In the genomic region with DNA sequence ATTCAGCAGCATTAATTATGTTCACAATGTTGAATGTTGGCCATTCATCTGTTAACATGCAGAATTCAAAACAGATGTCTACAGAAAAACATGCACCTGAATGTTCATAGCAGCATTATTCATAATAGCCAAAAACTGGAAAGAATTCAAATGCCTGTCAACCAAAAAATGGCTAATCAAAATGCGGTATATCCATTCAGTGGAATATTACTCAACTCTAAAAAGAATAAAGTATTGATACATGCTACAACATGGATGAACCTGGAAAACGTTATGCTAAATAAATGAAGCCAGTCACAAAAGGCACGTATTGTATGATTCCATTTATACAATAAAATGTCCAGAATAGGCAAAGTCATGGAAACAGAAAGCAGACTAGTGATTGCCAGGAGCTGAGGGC, we compare ENCODE assay signal across 27 cellular contexts.
"Had no signal": no experiment of that assay in that cellular context is flagged by ENCODE, and none has a peak within 500 bp of the region (broad histone marks: within the 10 kb centered on the region; RNA-seq: fewer than 3 reads in every experiment).

No MANE protein-coding gene starts in this region.

- H3K36me3 ChIP-seq: suprapubic skin, thyroid gland, transverse colon, uterus had no signal

- H3K4me3 ChIP-seq: stomach, suprapubic skin, testis, thoracic aorta, thyroid gland, tibial artery, tibial nerve, transverse colon, upper lobe of left lung, upper lobe of right lung, uterus, vagina had no signal

- DNase-seq: stimulated activated CD4-positive, alpha-beta T cell treated with anti-CD3 and anti-CD28 coated beads, Interleukin-2, amount 100 ng/mL, for 48 hours; stimulated activated CD4-positive, alpha-beta T cell treated with anti-CD3 and anti-CD28 coated beads, Interleukin-4, amount 100 ng/mL, for 1 hour; stimulated activated CD4-positive, alpha-beta T cell treated with anti-CD3 and anti-CD28 coated beads, Interleukin-4, amount 100 ng/mL, for 24 hours; stimulated activated CD4-positive, alpha-beta T cell treated with anti-CD3 and anti-CD28 coated beads, Interleukin-4, amount 100 ng/mL, for 4 hours; stimulated activated CD8-positive, alpha-beta memory T cell treated with anti-CD3 and anti-CD28 coated beads, Interleukin-4, amount 100 ng/mL, for 48 hours; stimulated activated naive B cell treated with anti-CD40 and anti-IgM and Interleukin-4, amounts not matched to agents 10 μg/mL and 1 μg/mL and 100 μg/mL, for 72 hours; stimulated activated naive CD4-positive, alpha-beta T cell; stimulated activated naive CD4-positive, alpha-beta T cell treated with Interleukin-2 at 50 U/mL for 16 hours; stimulated activated naive CD8-positive, alpha-beta T cell treated with anti-CD3 and anti-CD28 coated beads, Interleukin-15, amount 100 ng/mL, for 72 hours; stimulated activated naive CD8-positive, alpha-beta T cell treated with anti-CD3 and anti-CD28 coated beads, Interleukin-15, Interleukin-2, amounts not matched to agents 100 U/mL and 50 U/mL, for 24 hours; stomach; substantia nigra; testis; thyroid gland; tibial artery; transverse colon; trophoblast cell; upper lobe of left lung; upper lobe of right lung; uterus had no signal

- H3K9me3 ChIP-seq: stomach, suprapubic skin, testis, thoracic aorta, thyroid gland, tibial artery, transverse colon, upper lobe of left lung, upper lobe of right lung, uterus, vagina had no signal

- H3K4me1 ChIP-seq: stomach, suprapubic skin, testis, thyroid gland, tibial artery, tibial nerve, transverse colon, upper lobe of left lung, upper lobe of right lung, uterus, vagina had no signal

- H3K27ac ChIP-seq: stomach, suprapubic skin, testis, thoracic aorta, thyroid gland, tibial artery, tibial nerve, transverse colon, upper lobe of left lung, upper lobe of right lung, uterus, vagina had no signal

- ATAC-seq: stimulated activated effector memory CD8-positive, alpha-beta T cell treated with anti-CD3 and anti-CD28 coated beads, Interleukin-12 subunit alpha, Interleukin-12 subunit beta, amount 100 ng/mL, for 72 hours; stimulated activated memory B cell treated with anti-CD40 and anti-IgM and Interleukin-4, amounts not matched to agents 10 μg/mL and 1 μg/mL and 100 μg/mL, for 72 hours; stimulated activated naive B cell treated with anti-CD40 and anti-IgM and Interleukin-4, amounts not matched to agents 10 μg/mL and 1 μg/mL and 100 μg/mL, for 72 hours; stimulated activated naive CD8-positive, alpha-beta T cell treated with anti-CD3 and anti-CD28 coated beads, Interleukin-15, amount 100 ng/mL, for 72 hours; stimulated activated naive CD8-positive, alpha-beta T cell treated with anti-CD3 and anti-CD28 coated beads, Interleukin-15, Interleukin-2, amounts not matched to agents 100 U/mL and 50 U/mL, for 24 hours; upper lobe of right lung had no signal

- H3K27me3 ChIP-seq: stomach, suprapubic skin, testis, thyroid gland, tibial artery, tibial nerve, transverse colon, upper lobe of left lung, upper lobe of right lung, uterus, vagina had no signal

- FAIRE-seq: urothelium cell line had no signal
